9 cellular contexts compared by ENCODE assay signal in the genomic region with DNA sequence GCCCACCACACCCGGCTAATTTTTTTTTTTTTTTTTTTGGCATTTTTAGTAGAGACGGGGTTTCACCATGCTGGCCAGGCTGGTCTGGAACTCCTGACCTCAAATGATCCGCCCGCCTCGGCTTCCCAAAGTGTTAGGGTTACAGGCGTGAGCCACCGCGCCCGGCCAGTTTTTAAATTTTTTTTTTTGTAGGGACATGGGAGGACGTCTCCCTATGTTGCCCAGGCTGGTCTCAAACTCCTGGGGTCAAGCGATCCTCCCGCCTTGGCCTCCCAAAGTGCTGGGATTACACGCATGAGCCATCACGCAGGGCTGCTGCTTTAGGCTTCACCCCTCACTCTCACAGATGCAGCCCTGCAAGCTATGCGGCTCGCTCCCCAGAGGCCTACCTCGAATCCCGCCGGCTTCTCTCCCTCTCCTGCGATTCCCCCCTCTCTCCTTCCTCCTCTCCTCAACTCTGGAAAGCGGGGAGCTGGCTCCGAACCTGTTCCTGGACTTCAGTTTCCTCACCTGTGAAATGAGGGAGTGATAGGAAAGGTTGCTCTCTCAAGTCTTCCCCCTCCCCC. TPM values are rescaled to one million over a fixed set of nuclear protein-coding genes. Genes with fewer than 3 reads are reported as not detected.
DNase-seq lines count a peak whose midpoint lies in the region; ATAC-seq and TF ChIP-seq lines count a peak whose summit lies in the region.
"Had no signal": no experiment of that assay in that cellular context is flagged by ENCODE, and none has a peak within 500 bp of the region (broad histone marks: within the 10 kb centered on the region; RNA-seq: fewer than 3 reads in every experiment).

No MANE protein-coding gene starts in this region.

- H3K9me2 ChIP-seq in Loucy (replicated peaks; ENCODE audit: low read depth, low read length): no peaks in the 10 kb centered on the region

- H3K27me3 Mint-ChIP-seq in CD4-positive, alpha-beta T cell: no peaks in the 10 kb centered on the region
- H3K27me3 Mint-ChIP-seq in nephron progenitor cell (ENCODE audit: low read depth, poor library complexity): peaks cover 3% of the 10 kb centered on the region

- no peak overlapping the region for H2AFZ ChIP-seq in Loucy (ENCODE audit: low read length)

- DNase-seq in CD4-positive, alpha-beta T cell: no peak
- DNase-seq in colonic mucosa (no peak), nephron progenitor cell (no peak), NCI-H1694 treated with DMSO at 0.1 percent for 48 hours (lab: John Stamatoyannopoulos, UW) (no peak)
- DNase-seq in stimulated activated CD4-positive, alpha-beta T cell treated with anti-CD3 and anti-CD28 coated beads, Interleukin-4, amount 100 ng/mL, for 4 hours: no peak
- no peak for DNase-seq in stimulated activated CD4-positive, alpha-beta T cell treated with anti-CD3 and anti-CD28 coated beads, Interleukin-2, amount 100 ng/mL, for 48 hours
- DNase-seq: stimulated activated CD4-positive, alpha-beta T cell treated with anti-CD3 and anti-CD28 coated beads, Interleukin-4, amount 100 ng/mL, for 1 hour had no signal

- H3K27ac Mint-ChIP-seq in CD4-positive, alpha-beta T cell: peak overlapping the region; percentile 99
- no peak overlapping the region for H3K27ac Mint-ChIP-seq in nephron progenitor cell

- TF ChIP-seq CTCF in CD4-positive, alpha-beta T cell (IDR thresholded peaks at IDR 0.05): no peak
- TF ChIP-seq CTCF in Loucy (conservative IDR thresholded peaks at IDR 0.05; ENCODE audit: low read length) (no peak), colonic mucosa (IDR thresholded peaks at IDR 0.05) (no peak), nephron progenitor cell (IDR thresholded peaks at IDR 0.05) (no peak)

- peak overlapping the region; percentile 100 for H3K4me3 Mint-ChIP-seq in CD4-positive, alpha-beta T cell
- H3K4me3 Mint-ChIP-seq in nephron progenitor cell: peak overlapping the region; percentile 96

- H3K36me3 ChIP-seq in Loucy (ENCODE audit: insufficient read depth, low read length) (peaks cover 3% of the 10 kb centered on the region; the same call in 1 of the 2 replicates), colonic mucosa (no peaks in the 10 kb centered on the region)

- H3K4me2 ChIP-seq in Loucy (ENCODE audit: low read depth, low read length, poor library complexity, severe bottlenecking): peak overlapping the region; percentile 94

- ATAC-seq in CD4-positive, alpha-beta T cell (ENCODE audit: poor library complexity): no peak
- ATAC-seq in HG02981 (IDR thresholded peaks at IDR 0.05; ENCODE audit: unreplicated experiment): no peak

- H3K9ac ChIP-seq in Loucy (ENCODE audit: low read depth, low read length, poor library complexity, severe bottlenecking): no peak overlapping the region
- H3K9ac ChIP-seq in colonic mucosa (ENCODE audit: low read depth in 2 of 2, low read length in 2 of 2): no peak overlapping the region

- H3K4me3 ChIP-seq in Loucy (ENCODE audit: low read length, poor library complexity, severe bottlenecking): peak overlapping the region; percentile 90
- H3K4me3 ChIP-seq in colonic mucosa: peak overlapping the region; percentile 72

- intact Hi-C loops in CD4-positive, alpha-beta T cell (cut with DNase I, micrococcal nuclease): loop anchor here (1.0 to 2.0 kb wide), 5 partner anchors 29 to 51 kb away; partner anchors contain the start of genes RNF215 (in 2 of the 2) and TBC1D10A (in 1 of the 2)
- intact Hi-C loops in colonic mucosa (cut with DNase I): loop anchor here (2.0 kb wide), 1 partner anchor 69 kb away; the partner anchor contains the start of gene CASTOR1

- peaks cover 47% of the 10 kb centered on the region for H3K4me1 Mint-ChIP-seq in CD4-positive, alpha-beta T cell (ENCODE audit: low read depth)
- H3K4me1 Mint-ChIP-seq in nephron progenitor cell: peaks cover 42% of the 10 kb centered on the region

- no peak overlapping the region for H3K27ac ChIP-seq in CD4-positive, alpha-beta T cell (ENCODE audit: low read depth, low read length)
- no peak overlapping the region for H3K27ac ChIP-seq in colonic mucosa

- POLR2A ChIA-PET in CD4-positive, alpha-beta T cell (lab: Charles Lee): interaction anchor here (1.0 to 4.5 kb wide), 8 partner anchors 15 to 78 kb away, joined by 3 to 88 read pairs (median 9); partner anchors contain the start of genes CASTOR1 and RNF215

- H3K4me1 ChIP-seq in Loucy (ENCODE audit: insufficient read depth, low read length, poor library complexity, severe bottlenecking) (peaks cover 26% of the 10 kb centered on the region), colonic mucosa (peaks cover 13% of the 10 kb centered on the region)

- no peaks in the 10 kb centered on the region for H3K9me3 Mint-ChIP-seq in CD4-positive, alpha-beta T cell
- no peaks in the 10 kb centered on the region for H3K9me3 Mint-ChIP-seq in nephron progenitor cell

- H3K36me3 Mint-ChIP-seq in CD4-positive, alpha-beta T cell (ENCODE audit: low read depth): peaks cover 42% of the 10 kb centered on the region
- H3K36me3 Mint-ChIP-seq in nephron progenitor cell (ENCODE audit: low read depth): peaks cover 13% of the 10 kb centered on the region

- peaks cover 35% of the 10 kb centered on the region for H4K20me1 ChIP-seq in Loucy (ENCODE audit: insufficient read depth, low read length, poor library complexity, severe bottlenecking)

- H3K27me3 ChIP-seq in CD4-positive, alpha-beta T cell (ENCODE audit: control insufficient read depth, insufficient read depth, low read length): no peaks in the 10 kb centered on the region
- H3K27me3 ChIP-seq in Loucy (ENCODE audit: insufficient read depth, low read length, poor library complexity, severe bottlenecking) (no peaks in the 10 kb centered on the region), colonic mucosa (no peaks in the 10 kb centered on the region)

- peaks cover 37% of the 10 kb centered on the region for H3K79me2 ChIP-seq in Loucy (ENCODE audit: insufficient read depth, low read length)

- H3K9me3 ChIP-seq in CD4-positive, alpha-beta T cell (ENCODE audit: control insufficient read depth, low read length): no peaks in the 10 kb centered on the region
- no peaks in the 10 kb centered on the region for H3K9me3 ChIP-seq in Loucy (ENCODE audit: insufficient read depth, low read depth, low read length)
- H3K9me3 ChIP-seq in colonic mucosa: no peaks in the 10 kb centered on the region

- CTCF ChIA-PET in CD4-positive, alpha-beta T cell (lab: Charles Lee): interaction anchor here (1.3 to 2.4 kb wide), 3 partner anchors 30 to 69 kb away, joined by 4 to 20 read pairs (median 6); partner anchors contain the start of genes CASTOR1 and RNF215

- no peaks in the 10 kb centered on the region for H3F3A ChIP-seq in Loucy (ENCODE audit: low read depth)

RNA-seq across cellular contexts. Expression of gene CCDC157, which starts 0.9 kb away (rescaled TPM):
- total RNA-seq in CD4-positive, alpha-beta T cell: 10 to 100 TPM in 1 of 2 experiments, 1 to 10 TPM in 1; 8.3 to 10.1 TPM
- 1 to 10 TPM; 1.1 to 1.6 TPM for total RNA-seq in colonic mucosa

RNA-seq across cellular contexts. Expression of gene SF3A1, which starts 1.0 kb away (rescaled TPM):
- 100 to 1,000 TPM; 335 to 388 TPM for total RNA-seq in CD4-positive, alpha-beta T cell
- total RNA-seq in colonic mucosa: 100 to 1,000 TPM; 151 to 194 TPM

RNA-seq across cellular contexts. Expression of gene RNF215, which starts 29.5 kb away (rescaled TPM):
- total RNA-seq in CD4-positive, alpha-beta T cell: 1 to 10 TPM; 4.6 to 4.9 TPM
- 1 to 10 TPM; 5.8 to 9.4 TPM for total RNA-seq in colonic mucosa

RNA-seq across cellular contexts. Expression of gene TBC1D10A, which starts 31.0 kb away (rescaled TPM):
- 10 to 100 TPM; 38.9 to 41.8 TPM for total RNA-seq in CD4-positive, alpha-beta T cell
- total RNA-seq in colonic mucosa: 10 to 100 TPM; 34.3 to 35.8 TPM

RNA-seq across cellular contexts. Expression of gene SEC14L2, which starts 39.1 kb away (rescaled TPM):
- total RNA-seq in CD4-positive, alpha-beta T cell: 10 to 100 TPM; 74.6 to 79.8 TPM
- total RNA-seq in colonic mucosa: 10 to 100 TPM in 1 of 2 donors, 1 to 10 TPM in 1; 2.0 to 10.3 TPM
